In the genomic region with DNA sequence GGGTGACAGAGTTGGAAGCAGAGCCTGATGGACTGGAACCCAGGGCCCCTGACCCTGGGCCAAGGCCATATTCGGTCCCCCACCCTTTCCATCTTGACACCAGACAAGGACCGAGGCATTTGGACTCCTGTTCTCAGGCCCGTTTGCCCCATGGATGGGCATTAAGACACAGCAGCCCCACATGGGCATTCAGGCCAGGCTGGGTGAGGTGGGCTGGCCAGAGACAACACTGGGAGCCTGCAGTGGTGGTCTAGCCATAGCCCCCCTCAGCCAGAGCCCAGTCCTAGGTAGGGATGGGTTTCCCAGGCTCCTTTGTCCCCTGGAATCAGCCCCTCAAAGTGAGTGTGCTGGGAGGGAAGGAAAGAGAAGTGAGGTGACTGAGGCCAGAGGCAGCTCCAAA, we compare ENCODE assay signal across 11 cellular contexts. TPM values are rescaled to one million over a fixed set of nuclear protein-coding genes. Genes with fewer than 3 reads are reported as not detected.
DNase-seq lines count a peak whose midpoint lies in the region; ATAC-seq and TF ChIP-seq lines count a peak whose summit lies in the region.
"Had no signal": no experiment of that assay in that cellular context is flagged by ENCODE, and none has a peak within 500 bp of the region (broad histone marks: within the 10 kb centered on the region; RNA-seq: fewer than 3 reads in every experiment).

No MANE protein-coding gene starts in this region.

- peak overlapping the region; percentile 94 for H3K27ac ChIP-seq in caudate nucleus (ENCODE audit: low read depth, low read length)
- H3K27ac ChIP-seq in muscle layer of duodenum (ENCODE audit: low read length): no peak overlapping the region
- H3K27ac ChIP-seq in tibial nerve: peak overlapping the region; percentile 85 to 96 (median 92)

- H3K36me3 Mint-ChIP-seq in activated naive CD8-positive, alpha-beta T cell treated with anti-CD3 and anti-CD28 coated beads, Interleukin-2, amount 10 ng/mL, durations not matched to agents 7 days and 5 days: no peaks in the 10 kb centered on the region
- no peaks in the 10 kb centered on the region for H3K36me3 Mint-ChIP-seq in activated naive CD8-positive, alpha-beta T cell treated with anti-CD3 and anti-CD28 coated beads, Interleukin-2, amount 50 U/mL, for 24 hours (ENCODE audit: low read depth)

- peaks cover 16% of the 10 kb centered on the region for H3K4me1 Mint-ChIP-seq in activated naive CD8-positive, alpha-beta T cell treated with anti-CD3 and anti-CD28 coated beads, Interleukin-2, amount 10 ng/mL, durations not matched to agents 7 days and 5 days
- peaks cover 26% of the 10 kb centered on the region for H3K4me1 Mint-ChIP-seq in activated naive CD8-positive, alpha-beta T cell treated with anti-CD3 and anti-CD28 coated beads, Interleukin-2, amount 50 U/mL, for 24 hours

- WGBS in tibial nerve, 2 donors: 48 to 56% methylated on average over 3 of the region's 3 CpGs

- POLR2A ChIA-PET in activated naive CD8-positive, alpha-beta T cell treated with anti-CD3 and anti-CD28 coated beads, Interleukin-2, amount 10 ng/mL, durations not matched to agents 7 days and 5 days (lab: Charles Lee): no interaction called here

- peaks cover 18 to 38% of the 10 kb centered on the region in 2 donors for H3K4me1 ChIP-seq in muscle layer of duodenum (ENCODE audit: control insufficient read depth in 1 of 2, insufficient read depth in 2 of 2, low read length in 2 of 2)
- peaks cover 0 to 62% (median 52%) of the 10 kb centered on the region in 4 donors for H3K4me1 ChIP-seq in tibial nerve

- H3K4me3 Mint-ChIP-seq in activated naive CD8-positive, alpha-beta T cell treated with anti-CD3 and anti-CD28 coated beads, Interleukin-2, amount 10 ng/mL, durations not matched to agents 7 days and 5 days: no peak overlapping the region
- no peak overlapping the region for H3K4me3 Mint-ChIP-seq in activated naive CD8-positive, alpha-beta T cell treated with anti-CD3 and anti-CD28 coated beads, Interleukin-2, amount 50 U/mL, for 24 hours

- H3K4me3 ChIP-seq in muscle layer of duodenum (ENCODE audit: low read depth in 1 of 2, low read length in 2 of 2) (peak overlapping the region; percentile 89 to 93), tibial nerve (peak overlapping the region in 3 of 4 donors; percentile 86 to 100 (median 99))

- TF ChIP-seq EP300 in tibial nerve (IDR thresholded peaks at IDR 0.05): no peak

- no peak for ATAC-seq in activated naive CD8-positive, alpha-beta T cell treated with anti-CD3 and anti-CD28 coated beads, Interleukin-2, amount 10 ng/mL, durations not matched to agents 7 days and 5 days (ENCODE audit: low read depth)
- ATAC-seq in activated naive CD8-positive, alpha-beta T cell treated with anti-CD3 and anti-CD28 coated beads, Interleukin-2, amount 50 U/mL, for 24 hours: no peak
- ATAC-seq in HG02798 (IDR thresholded peaks at IDR 0.05; ENCODE audit: poor library complexity, unreplicated experiment): no peak
- ATAC-seq in GM19023 (IDR thresholded peaks at IDR 0.05; ENCODE audit: unreplicated experiment): no peak
- ATAC-seq: PC-3 had no signal

- TF ChIP-seq CTCF in tibial nerve (IDR thresholded peaks at IDR 0.05): no peak

- peaks cover 2% of the 10 kb centered on the region for H3K27me3 Mint-ChIP-seq in activated naive CD8-positive, alpha-beta T cell treated with anti-CD3 and anti-CD28 coated beads, Interleukin-2, amount 10 ng/mL, durations not matched to agents 7 days and 5 days
- no peaks in the 10 kb centered on the region for H3K27me3 Mint-ChIP-seq in activated naive CD8-positive, alpha-beta T cell treated with anti-CD3 and anti-CD28 coated beads, Interleukin-2, amount 50 U/mL, for 24 hours

- H3K36me3 ChIP-seq in muscle layer of duodenum (ENCODE audit: control insufficient read depth in 1 of 2, insufficient read depth in 2 of 2, low read length in 2 of 2) (peaks cover 16 to 25% of the 10 kb centered on the region in 2 donors), tibial nerve (peaks cover 0 to 32% (median 0%) of the 10 kb centered on the region in 3 donors)

- H3K27me3 ChIP-seq in muscle layer of duodenum (ENCODE audit: low read depth, low read length): no peaks in the 10 kb centered on the region
- no peaks in the 10 kb centered on the region for H3K27me3 ChIP-seq in tibial nerve

- H3K9me3 Mint-ChIP-seq in activated naive CD8-positive, alpha-beta T cell treated with anti-CD3 and anti-CD28 coated beads, Interleukin-2, amount 10 ng/mL, durations not matched to agents 7 days and 5 days: no peaks in the 10 kb centered on the region
- no peaks in the 10 kb centered on the region for H3K9me3 Mint-ChIP-seq in activated naive CD8-positive, alpha-beta T cell treated with anti-CD3 and anti-CD28 coated beads, Interleukin-2, amount 50 U/mL, for 24 hours

- no peaks in the 10 kb centered on the region for H3K9me3 ChIP-seq in muscle layer of duodenum (ENCODE audit: control insufficient read depth in 1 of 2, low read length in 2 of 2)
- H3K9me3 ChIP-seq in tibial nerve: no peaks in the 10 kb centered on the region

- no peak for DNase-seq in activated naive CD8-positive, alpha-beta T cell treated with anti-CD3 and anti-CD28 coated beads, Interleukin-2, amount 10 ng/mL, durations not matched to agents 7 days and 5 days
- no peak for DNase-seq in activated naive CD8-positive, alpha-beta T cell treated with anti-CD3 and anti-CD28 coated beads, Interleukin-2, amount 50 U/mL, for 24 hours
- DNase-seq in caudate nucleus (lab: John Stamatoyannopoulos, UW) (no peak), tibial nerve (ENCODE audit: low spot score in 2 of 2) (no peak), HuH-7 (ENCODE audit: low spot score) (no peak)
- DNase-seq: foreskin melanocyte, NCI-H2081, PC-3 had no signal

- H3K27ac Mint-ChIP-seq in activated naive CD8-positive, alpha-beta T cell treated with anti-CD3 and anti-CD28 coated beads, Interleukin-2, amount 10 ng/mL, durations not matched to agents 7 days and 5 days: peak overlapping the region; percentile 32
- H3K27ac Mint-ChIP-seq in activated naive CD8-positive, alpha-beta T cell treated with anti-CD3 and anti-CD28 coated beads, Interleukin-2, amount 50 U/mL, for 24 hours: no peak overlapping the region

- no peak for TF ChIP-seq POLR2A in tibial nerve (IDR thresholded peaks at IDR 0.05)

RNA-seq across cellular contexts. Expression of gene PDK2, which starts 1.6 kb away (rescaled TPM):
- 10 to 100 TPM; 24.1 to 26.4 TPM for total RNA-seq in activated naive CD8-positive, alpha-beta T cell treated with anti-CD3 and anti-CD28 coated beads, Interleukin-2, amount 10 ng/mL, durations not matched to agents 7 days and 5 days
- total RNA-seq in tibial nerve: 10 to 100 TPM; 37.9 to 77.7 (median 49.8) TPM

RNA-seq across cellular contexts. Expression of gene SAMD14, which starts 33.2 kb away (rescaled TPM):
- total RNA-seq in activated naive CD8-positive, alpha-beta T cell treated with anti-CD3 and anti-CD28 coated beads, Interleukin-2, amount 10 ng/mL, durations not matched to agents 7 days and 5 days: under 1 TPM; 0.11 to 0.19 TPM
- total RNA-seq in tibial nerve: 1 to 10 TPM in 2 of 4 donors, under 1 TPM in 2; 0.63 to 1.5 (median 1.1) TPM

RNA-seq across cellular contexts. Expression of gene ITGA3, which starts 40.8 kb away (rescaled TPM):
- total RNA-seq in activated naive CD8-positive, alpha-beta T cell treated with anti-CD3 and anti-CD28 coated beads, Interleukin-2, amount 10 ng/mL, durations not matched to agents 7 days and 5 days: 10 to 100 TPM in 1 of 2 experiments, 1 to 10 TPM in 1; 6.9 to 14.0 TPM
- 10 to 100 TPM; 59.2 to 85.7 (median 69.1) TPM for total RNA-seq in tibial nerve

RNA-seq across cellular contexts. Expression of gene PPP1R9B, which starts 53.7 kb away (rescaled TPM):
- 100 to 1,000 TPM; 114 to 116 TPM for total RNA-seq in activated naive CD8-positive, alpha-beta T cell treated with anti-CD3 and anti-CD28 coated beads, Interleukin-2, amount 10 ng/mL, durations not matched to agents 7 days and 5 days
- 10 to 100 TPM; 28.4 to 54.9 (median 36.9) TPM for total RNA-seq in tibial nerve

Comparison
In these comparisons a context has a peak if more than half of its experiments do, and no peak if none do; other contexts are left out.
1. RNA of gene ITGA3, which starts 40.8 kb away (total RNA-seq): 59.2 to 85.7 TPM in tibial nerve; 6.9 to 14.0 TPM in activated naive CD8-positive, alpha-beta T cell treated with anti-CD3 and anti-CD28 coated beads, Interleukin-2, amount 10 ng/mL, durations not matched to agents 7 days and 5 days; every median in the first group is over 4 times any median in the second.